Comparison of ENCODE assay signal across 13 cellular contexts in genomic region chr9:128025756-128026155, GRCh38. TPM values are rescaled to one million over a fixed set of nuclear protein-coding genes. Genes with fewer than 3 reads are reported as not detected.
DNase-seq lines count a peak whose midpoint lies in the region; ATAC-seq and TF ChIP-seq lines count a peak whose summit lies in the region.
"Had no signal": no experiment of that assay in that cellular context is flagged by ENCODE, and none has a peak within 500 bp of the region (broad histone marks: within the 10 kb centered on the region; RNA-seq: fewer than 3 reads in every experiment).

No MANE protein-coding gene starts in this region.

- H4K20me1 ChIP-seq in hepatocyte (ENCODE audit: insufficient read depth, poor library complexity, severe bottlenecking), result no peaks in the 10 kb centered on the region

- peaks cover 1% of the 10 kb centered on the region for H3K9me3 Mint-ChIP-seq in activated CD4-positive, alpha-beta T cell treated with anti-CD3 and anti-CD28 coated beads, Interleukin-2, amount 10 ng/mL, durations not matched to agents 7 days and 5 days
- peaks cover 0 to 1% (median 0%) of the 10 kb centered on the region in 3 donors for H3K9me3 Mint-ChIP-seq in T-cell
- H3K9me3 Mint-ChIP-seq in stimulated activated memory B cell treated with anti-CD40 and anti-IgM and Interleukin-4, amounts not matched to agents 10 μg/mL and 1 μg/mL and 100 μg/mL, for 72 hours, result no peaks in the 10 kb centered on the region

- H3K27ac ChIP-seq in colonic mucosa, result peak overlapping the region; percentile 50
- no peak overlapping the region for H3K27ac ChIP-seq in thyroid gland
- H3K27ac ChIP-seq in hepatocyte, result no peak overlapping the region
- H3K27ac ChIP-seq: PC-9 had no signal

- H3K4me3 Mint-ChIP-seq in activated CD4-positive, alpha-beta T cell treated with anti-CD3 and anti-CD28 coated beads, Interleukin-2, amount 10 ng/mL, durations not matched to agents 7 days and 5 days, result peak overlapping the region; percentile 81
- H3K4me3 Mint-ChIP-seq in T-cell, result peak overlapping the region; percentile 80 to 89 (median 83)
- H3K4me3 Mint-ChIP-seq in stimulated activated memory B cell treated with anti-CD40 and anti-IgM and Interleukin-4, amounts not matched to agents 10 μg/mL and 1 μg/mL and 100 μg/mL, for 72 hours, result peak overlapping the region; percentile 55

- CTCF ChIA-PET in activated CD4-positive, alpha-beta T cell treated with anti-CD3 and anti-CD28 coated beads, Interleukin-2, amount 10 ng/mL, durations not matched to agents 7 days and 5 days (lab: Charles Lee), result interaction anchor here (0.9 to 3.0 kb wide), 13 partner anchors 10 to 83 kb away, joined by 3 to 20 read pairs (median 3); no protein-coding TSS in a partner anchor
- CTCF ChIA-PET in T-cell (lab: Charles Lee), result interaction anchor here (0.6 to 1.6 kb wide), 7 partner anchors 9 to 70 kb away, joined by 3 to 11 read pairs (median 3); no protein-coding TSS in a partner anchor

- no peak overlapping the region for H3K4me3 ChIP-seq in colonic mucosa
- H3K4me3 ChIP-seq in thyroid gland (replicated peaks in 1 of 3), result no peak overlapping the region
- H3K4me3 ChIP-seq in hepatocyte, result no peak overlapping the region
- H3K4me3 ChIP-seq: PC-9 had no signal

- peak overlapping the region in 1 of 2 donors; percentile 48 for H3K9ac ChIP-seq in colonic mucosa (ENCODE audit: low read depth in 2 of 2, low read length in 2 of 2)

- peaks cover 6% of the 10 kb centered on the region for H3K36me3 Mint-ChIP-seq in activated CD4-positive, alpha-beta T cell treated with anti-CD3 and anti-CD28 coated beads, Interleukin-2, amount 10 ng/mL, durations not matched to agents 7 days and 5 days (ENCODE audit: low read depth)
- peaks cover 1% of the 10 kb centered on the region for H3K36me3 Mint-ChIP-seq in T-cell
- no peaks in the 10 kb centered on the region for H3K36me3 Mint-ChIP-seq in stimulated activated memory B cell treated with anti-CD40 and anti-IgM and Interleukin-4, amounts not matched to agents 10 μg/mL and 1 μg/mL and 100 μg/mL, for 72 hours

- H3K4me1 ChIP-seq in colonic mucosa (no peaks in the 10 kb centered on the region), thyroid gland (no peaks in the 10 kb centered on the region), hepatocyte (ENCODE audit: insufficient read depth) (peaks cover 3% of the 10 kb centered on the region)

- TF ChIP-seq CTCF in colonic mucosa (IDR thresholded peaks at IDR 0.05), result no peak
- TF ChIP-seq CTCF in thyroid gland (IDR thresholded peaks at IDR 0.05), result no peak
- no peak for TF ChIP-seq CTCF in hepatocyte (IDR thresholded peaks at IDR 0.05; ENCODE audit: poor library complexity)

- POLR2A ChIA-PET in activated CD4-positive, alpha-beta T cell treated with anti-CD3 and anti-CD28 coated beads, Interleukin-2, amount 10 ng/mL, durations not matched to agents 7 days and 5 days (lab: Charles Lee), result interaction anchor here (0.6 kb wide), 1 partner anchor 42 kb away, joined by 5 read pairs; no protein-coding TSS in a partner anchor
- POLR2A ChIA-PET in T-cell (lab: Charles Lee), result interaction anchor here in 1 of 2 donors (0.9 kb wide), 2 partner anchors 41 to 45 kb away, joined by 3 read pairs; partner anchors contain the start of gene NAIF1

- DNase-seq in activated CD4-positive, alpha-beta T cell treated with anti-CD3 and anti-CD28 coated beads, Interleukin-2, amount 10 ng/mL, durations not matched to agents 7 days and 5 days, result peak; percentile 61
- DNase-seq in activated CD4-positive, alpha-beta T cell treated with anti-CD3 and anti-CD28 coated beads for 4 hours, result no peak
- DNase-seq in T-cell (peak in 3 of 34 experiments; percentile 28 to 32 (median 31)), colonic mucosa (no peak), thyroid gland (no peak), hepatocyte (ENCODE audit: low spot score) (no peak)
- DNase-seq: heart right ventricle, NCI-H1694 treated with DMSO at 0.1 percent for 48 hours, NCI-H510A, PC-9, SW 1271 had no signal

- H3K27me3 Mint-ChIP-seq in activated CD4-positive, alpha-beta T cell treated with anti-CD3 and anti-CD28 coated beads, Interleukin-2, amount 10 ng/mL, durations not matched to agents 7 days and 5 days, result no peaks in the 10 kb centered on the region
- no peaks in the 10 kb centered on the region for H3K27me3 Mint-ChIP-seq in T-cell
- H3K27me3 Mint-ChIP-seq in stimulated activated memory B cell treated with anti-CD40 and anti-IgM and Interleukin-4, amounts not matched to agents 10 μg/mL and 1 μg/mL and 100 μg/mL, for 72 hours, result no peaks in the 10 kb centered on the region

- TF ChIP-seq POLR2A in thyroid gland (IDR thresholded peaks at IDR 0.05), result no peak

- no peak overlapping the region for H3K4me2 ChIP-seq in hepatocyte
- H3K4me2 ChIP-seq: PC-9 had no signal

- H2AFZ ChIP-seq in hepatocyte, result no peak overlapping the region
- H2AFZ ChIP-seq: PC-9 had no signal

- H3K79me2 ChIP-seq in hepatocyte, result no peaks in the 10 kb centered on the region

- H3K9me2 ChIP-seq in hepatocyte (replicated peaks; ENCODE audit: insufficient read depth), result no peaks in the 10 kb centered on the region

- WGBS in thyroid gland, 2 donors, result 79 to 86% methylated on average over 5 of the region's 5 CpGs
- 74% methylated on average over 5 of the region's 5 CpGs for WGBS in hepatocyte (ENCODE audit: low lambda C conversion rate, missing lambda C conversion rate)

- intact Hi-C loops in colonic mucosa (cut with DNase I) (no loop called here), thyroid gland (cut with DNase I) (no loop called here)

- no peaks in the 10 kb centered on the region for H3K9me3 ChIP-seq in colonic mucosa
- no peaks in the 10 kb centered on the region for H3K9me3 ChIP-seq in thyroid gland
- H3K9me3 ChIP-seq in hepatocyte (ENCODE audit: low read depth), result no peaks in the 10 kb centered on the region
- H3K9me3 ChIP-seq: heart right ventricle had no signal

- ATAC-seq in T-cell (replicated peaks in 1 of 4), result peak in 3 of 4 experiments; percentile 5 to 8 (median 5)
- no peak for ATAC-seq in stimulated activated memory B cell treated with anti-CD40 and anti-IgM and Interleukin-4, amounts not matched to agents 10 μg/mL and 1 μg/mL and 100 μg/mL, for 72 hours
- no peak for ATAC-seq in GM21529 (IDR thresholded peaks at IDR 0.05; ENCODE audit: unreplicated experiment)

- peaks cover 93% of the 10 kb centered on the region for H3K4me1 Mint-ChIP-seq in activated CD4-positive, alpha-beta T cell treated with anti-CD3 and anti-CD28 coated beads, Interleukin-2, amount 10 ng/mL, durations not matched to agents 7 days and 5 days
- peaks cover 90 to 94% (median 90%) of the 10 kb centered on the region in 3 donors for H3K4me1 Mint-ChIP-seq in T-cell
- H3K4me1 Mint-ChIP-seq in stimulated activated memory B cell treated with anti-CD40 and anti-IgM and Interleukin-4, amounts not matched to agents 10 μg/mL and 1 μg/mL and 100 μg/mL, for 72 hours, result peaks cover 78% of the 10 kb centered on the region

- H3K36me3 ChIP-seq in colonic mucosa (no peaks in the 10 kb centered on the region), thyroid gland (no peaks in the 10 kb centered on the region), hepatocyte (replicated peaks; ENCODE audit: insufficient read depth, low read depth) (no peaks in the 10 kb centered on the region)
- H3K36me3 ChIP-seq: heart right ventricle had no signal

- peak overlapping the region; percentile 98 for H3K27ac Mint-ChIP-seq in activated CD4-positive, alpha-beta T cell treated with anti-CD3 and anti-CD28 coated beads, Interleukin-2, amount 10 ng/mL, durations not matched to agents 7 days and 5 days
- H3K27ac Mint-ChIP-seq in T-cell, result peak overlapping the region; percentile 97 to 98
- peak overlapping the region; percentile 93 for H3K27ac Mint-ChIP-seq in stimulated activated memory B cell treated with anti-CD40 and anti-IgM and Interleukin-4, amounts not matched to agents 10 μg/mL and 1 μg/mL and 100 μg/mL, for 72 hours

- H3K27me3 ChIP-seq in colonic mucosa, result no peaks in the 10 kb centered on the region
- H3K27me3 ChIP-seq in thyroid gland, result no peaks in the 10 kb centered on the region
- H3K27me3 ChIP-seq in hepatocyte, result no peaks in the 10 kb centered on the region
- H3K27me3 ChIP-seq: heart right ventricle had no signal

RNA-seq across cellular contexts. Expression of gene NAIF1, which starts 41.4 kb away (rescaled TPM):
- 10 to 100 TPM; 13.9 to 14.2 TPM for total RNA-seq in activated CD4-positive, alpha-beta T cell treated with anti-CD3 and anti-CD28 coated beads, Interleukin-2, amount 10 ng/mL, durations not matched to agents 7 days and 5 days
- total RNA-seq in T-cell, result 10 to 100 TPM; 11.6 to 14.9 (median 13.8) TPM
- 10 to 100 TPM; 10.8 to 11.6 TPM for total RNA-seq in colonic mucosa
- 10 to 100 TPM in 2 of 4 donors, 1 to 10 TPM in 2; 5.3 to 17.2 (median 9.4) TPM for total RNA-seq in thyroid gland
- total RNA-seq in hepatocyte, result 9.6 and 10.3 TPM in 2 replicates
- polyA plus RNA-seq in hepatocyte, result 7.0 and 8.0 TPM in 2 replicates

RNA-seq across cellular contexts. Expression of gene SLC25A25, which starts 42.3 kb away (rescaled TPM):
- 10 to 100 TPM; 14.6 to 18.4 TPM for total RNA-seq in activated CD4-positive, alpha-beta T cell treated with anti-CD3 and anti-CD28 coated beads, Interleukin-2, amount 10 ng/mL, durations not matched to agents 7 days and 5 days
- total RNA-seq in T-cell, result 10 to 100 TPM; 11.8 to 21.0 (median 17.3) TPM
- 10 to 100 TPM; 12.3 to 19.7 TPM for total RNA-seq in colonic mucosa
- 10 to 100 TPM; 21.9 to 42.0 (median 30.8) TPM for total RNA-seq in thyroid gland
- 52.4 and 62.3 TPM in 2 replicates for total RNA-seq in hepatocyte
- 40.1 and 51.0 TPM in 2 replicates for polyA plus RNA-seq in hepatocyte

RNA-seq across cellular contexts. Expression of gene EEIG1, which starts 45.0 kb away (rescaled TPM):
- total RNA-seq in activated CD4-positive, alpha-beta T cell treated with anti-CD3 and anti-CD28 coated beads, Interleukin-2, amount 10 ng/mL, durations not matched to agents 7 days and 5 days, result 100 to 1,000 TPM; 412 to 477 TPM
- total RNA-seq in T-cell (100 to 1,000 TPM; 351 to 746 (median 698) TPM), colonic mucosa (10 to 100 TPM; 72.2 to 95.9 TPM), thyroid gland (10 to 100 TPM; 18.3 to 34.7 (median 24.9) TPM), hepatocyte (38.1 and 47.9 TPM in 2 replicates)
- 43.6 and 44.1 TPM in 2 replicates for polyA plus RNA-seq in hepatocyte

Comparison
In these comparisons a context has a peak if more than half of its experiments do, and no peak if none do; other contexts are left out.
1. ATAC-seq: peak in T-cell (3 of 4); none in stimulated activated memory B cell treated with anti-CD40 and anti-IgM and Interleukin-4, amounts not matched to agents 10 μg/mL and 1 μg/mL and 100 μg/mL, for 72 hours (single experiment) and GM21529 (single experiment).
2. Peak in every context shown above with its lines, with median percentiles within 50 percentile points of each other: H3K27ac Mint-ChIP-seq and H3K4me3 Mint-ChIP-seq.